Comparison of ENCODE assay signal across 10 cellular contexts in genomic region chr1:56967900-56968832, GRCh38. TPM values are rescaled to one million over a fixed set of nuclear protein-coding genes. Genes with fewer than 3 reads are reported as not detected.
DNase-seq lines count a peak whose midpoint lies in the region; ATAC-seq and TF ChIP-seq lines count a peak whose summit lies in the region.
"Had no signal": no experiment of that assay in that cellular context is flagged by ENCODE, and none has a peak within 500 bp of the region (broad histone marks: within the 10 kb centered on the region; RNA-seq: fewer than 3 reads in every experiment).

No MANE protein-coding gene starts in this region.

- H3K4me1 Mint-ChIP-seq in MCF 10A (ENCODE audit: insufficient read depth, unreplicated experiment) = no peaks in the 10 kb centered on the region
- H3K4me1 Mint-ChIP-seq: naive B cell had no signal

- H3K4me1 ChIP-seq in breast epithelium (no peaks in the 10 kb centered on the region), OCI-LY7 (ENCODE audit: insufficient read depth, low read length, poor library complexity, severe bottlenecking) (no peaks in the 10 kb centered on the region), testis (no peaks in the 10 kb centered on the region), vagina (no peaks in the 10 kb centered on the region)

- DNase-seq in MCF 10A (ENCODE audit: unreplicated experiment) = peak; percentile 42
- no peak for DNase-seq in breast epithelium (ENCODE audit: low spot score in 2 of 2)
- no peak for DNase-seq in OCI-LY7 (ENCODE audit: low spot score)
- peak in 1 of 2 donors; percentile 57 for DNase-seq in foreskin fibroblast
- peak; percentile 67 for DNase-seq in testis
- DNase-seq in vagina (ENCODE audit: extremely low spot score in 2 of 2) = no peak
- DNase-seq in superior temporal gyrus (ENCODE audit: extremely low spot score) = no peak
- DNase-seq: naive B cell had no signal

- no peaks in the 10 kb centered on the region for H3K27me3 Mint-ChIP-seq in MCF 10A (ENCODE audit: insufficient read depth, unreplicated experiment)
- H3K27me3 Mint-ChIP-seq: naive B cell had no signal

- H3K27ac ChIP-seq in breast epithelium = no peak overlapping the region
- H3K27ac ChIP-seq in OCI-LY7 (ENCODE audit: low read depth, low read length, poor library complexity, severe bottlenecking) = no peak overlapping the region
- no peak overlapping the region for H3K27ac ChIP-seq in testis
- H3K27ac ChIP-seq in vagina = no peak overlapping the region

- TF ChIP-seq POLR2A in breast epithelium (IDR thresholded peaks at IDR 0.05) (no peak), testis (IDR thresholded peaks at IDR 0.05) (no peak), vagina (IDR thresholded peaks at IDR 0.05) (no peak)

- H3K9me3 Mint-ChIP-seq in MCF 10A (ENCODE audit: unreplicated experiment) = no peaks in the 10 kb centered on the region

- no peak overlapping the region for H3K4me3 Mint-ChIP-seq in MCF 10A (ENCODE audit: unreplicated experiment)
- H3K4me3 Mint-ChIP-seq: naive B cell had no signal

- no peaks in the 10 kb centered on the region for H3K79me2 ChIP-seq in OCI-LY7 (ENCODE audit: insufficient read depth, low read depth, low read length)

- H3K9me3 ChIP-seq in breast epithelium (no peaks in the 10 kb centered on the region), OCI-LY7 (ENCODE audit: low read length) (no peaks in the 10 kb centered on the region), testis (no peaks in the 10 kb centered on the region), vagina (no peaks in the 10 kb centered on the region)

- POLR2A ChIA-PET in MCF 10A (lab: Yijun Ruan, JAX) (no interaction called here), OCI-LY7 (lab: Charles Lee) (no interaction called here)

- H3K27ac Mint-ChIP-seq in MCF 10A (ENCODE audit: low read depth, unreplicated experiment) = no peak overlapping the region
- H3K27ac Mint-ChIP-seq: naive B cell had no signal

- H3K36me3 Mint-ChIP-seq in MCF 10A (ENCODE audit: insufficient read depth, unreplicated experiment) = no peaks in the 10 kb centered on the region
- H3K36me3 Mint-ChIP-seq: naive B cell had no signal

- no peak overlapping the region for H3K4me2 ChIP-seq in OCI-LY7 (ENCODE audit: low read length)

- WGBS in testis, 2 donors = 39 to 40% methylated on average over 15 of the region's 15 CpGs

- H3K4me3 ChIP-seq in breast epithelium = no peak overlapping the region
- no peak overlapping the region for H3K4me3 ChIP-seq in OCI-LY7 (ENCODE audit: low read depth, low read length, poor library complexity, severe bottlenecking)
- H3K4me3 ChIP-seq in foreskin fibroblast (ENCODE audit: low read depth in 1 of 2, low read length in 2 of 2) = no peak overlapping the region
- no peak overlapping the region for H3K4me3 ChIP-seq in testis
- no peak overlapping the region for H3K4me3 ChIP-seq in vagina

- H3K36me3 ChIP-seq in breast epithelium = no peaks in the 10 kb centered on the region
- no peaks in the 10 kb centered on the region for H3K36me3 ChIP-seq in OCI-LY7 (ENCODE audit: insufficient read depth, low read length)
- H3K36me3 ChIP-seq in testis (ENCODE audit: low read depth, missing control alignments) = no peaks in the 10 kb centered on the region
- no peaks in the 10 kb centered on the region for H3K36me3 ChIP-seq in vagina

- no peaks in the 10 kb centered on the region for H3K9me2 ChIP-seq in OCI-LY7 (ENCODE audit: insufficient read depth, low read length)

- CTCF ChIA-PET in MCF 10A (lab: Yijun Ruan, JAX) (interaction anchor here (0.7 to 1.1 kb wide), 3 partner anchors 15 to 133 kb away, joined by 3 read pairs; no protein-coding TSS in a partner anchor), OCI-LY7 (lab: Charles Lee; ENCODE audit: unreplicated experiment) (no interaction called here)

- no peak overlapping the region for H2AFZ ChIP-seq in OCI-LY7 (ENCODE audit: low read length)

- H4K20me1 ChIP-seq in OCI-LY7 (ENCODE audit: insufficient read depth, low read length) = no peaks in the 10 kb centered on the region

- no peaks in the 10 kb centered on the region for H3K27me3 ChIP-seq in breast epithelium
- no peaks in the 10 kb centered on the region for H3K27me3 ChIP-seq in testis
- H3K27me3 ChIP-seq in vagina = no peaks in the 10 kb centered on the region

- BruUV-seq in MCF 10A (replicated peaks; lab: Mats Ljungman, UMichigan) (no TSS peak), OCI-LY7 (replicated peaks; lab: Mats Ljungman, UMichigan) (no TSS peak)

- TF ChIP-seq CTCF in MCF 10A (IDR thresholded peaks at IDR 0.05; ENCODE audit: unreplicated experiment) (peak; percentile 34), breast epithelium (IDR thresholded peaks at IDR 0.05) (no peak), OCI-LY7 (conservative IDR thresholded peaks at IDR 0.05; ENCODE audit: low read length) (peak; percentile 66), foreskin fibroblast (IDR thresholded peaks at IDR 0.05; ENCODE audit: low read depth, low read length) (peak; percentile 59), testis (IDR thresholded peaks at IDR 0.05) (peak; percentile 33 to 67 (median 60)), vagina (IDR thresholded peaks at IDR 0.05) (no peak)

- no peak for ATAC-seq in HG02938 (IDR thresholded peaks at IDR 0.05; ENCODE audit: unreplicated experiment)

- intact Hi-C loops in MCF 10A (cut with micrococcal nuclease) = no loop called here
- intact Hi-C loops in breast epithelium (cut with DNase I; ENCODE audit: low total_unique reads) = loop anchor here (2.0 kb wide), 1 partner anchor 59 kb away; no protein-coding TSS in a partner anchor
- intact Hi-C loops in OCI-LY7 (cut with micrococcal nuclease; ENCODE audit: unreplicated experiment) = no loop called here
- intact Hi-C loops in testis (cut with DNase I; ENCODE audit: low total_unique reads) = no loop called here
- intact Hi-C loops in vagina (cut with DNase I) = no loop called here

RNA-seq across cellular contexts. Expression of gene C8B, which starts 2.4 kb away (rescaled TPM):
- total RNA-seq in MCF 10A (2022) (not detected in 2 replicates), breast epithelium (not detected), OCI-LY7 (2022) (not detected in 2 replicates), testis (under 1 TPM; 0.25 to 0.39 TPM), vagina (not detected)
- not detected in 2 replicates for total RNA-seq in OCI-LY7 (2014; rRNA removed; shearing (Covaris generic))
- 0.59 TPM for polyA plus RNA-seq in testis (ENCODE audit: insufficient read depth, low read depth, low replicate concordance)
- total RNA-seq: T-helper 1 cell treated with Interleukin-12 subunit alpha and Interleukin-12 subunit beta and Interleukin-4 antibody, amounts not matched to agents 30 ng/mL and 1 ng/mL, for 36 hours had no signal

Comparison
In these comparisons a context has a peak if more than half of its experiments do, and no peak if none do; other contexts are left out.
1. DNase-seq: peak in MCF 10A (single experiment) and testis (single experiment); none in breast epithelium (0 of 2), OCI-LY7 (single experiment), vagina (0 of 2) and superior temporal gyrus (single experiment).
2. CTCF ChIP-seq: peak in MCF 10A (single experiment), OCI-LY7 (single experiment), foreskin fibroblast (single experiment) and testis (3 of 3); none in breast epithelium (0 of 3) and vagina (0 of 3).